22 cellular contexts compared by ENCODE assay signal in genomic region chr18:13239557-13239956, GRCh38. TPM values are rescaled to one million over a fixed set of nuclear protein-coding genes. Genes with fewer than 3 reads are reported as not detected.
A peak's percentile ranks its signal among the peaks of the same experiment; 100 is the strongest.
DNase-seq lines count a peak whose midpoint lies in the region; ATAC-seq, FAIRE-seq and TF ChIP-seq lines count a peak whose summit lies in the region.
"Had no signal": no experiment of that assay in that cellular context is flagged by ENCODE, and none has a peak within 500 bp of the region (broad histone marks: within the 10 kb centered on the region; RNA-seq: fewer than 3 reads in every experiment).

No MANE protein-coding gene starts in this region.

- WGBS in mammary epithelial cell (ENCODE audit: low coverage, missing lambda C conversion rate), result 80% methylated on average over 8 of the region's 8 CpGs
- 87% methylated on average over 7 of the region's 8 CpGs for WGBS in HepG2 (ENCODE audit: low lambda C conversion rate)
- 91% methylated on average over 8 of the region's 8 CpGs; no CpG with 5 or more reads in 1 of the 2 donors for WGBS in transverse colon (ENCODE audit: low coverage in 1 of 2), 2 donors

- H3K27me3 Mint-ChIP-seq in type B pancreatic cell, result peaks cover 15% of the 10 kb centered on the region

- H3K36me3 ChIP-seq in breast epithelium (no peaks in the 10 kb centered on the region), mammary epithelial cell (ENCODE audit: insufficient read depth, low read length) (no peaks in the 10 kb centered on the region), HepG2 (replicated peaks in 1 of 2; ENCODE audit: control insufficient read depth in 1 of 2, insufficient read depth in 2 of 2, low read length in 2 of 2) (no peaks in the 10 kb centered on the region), transverse colon (no peaks in the 10 kb centered on the region)
- H3K36me3 ChIP-seq: gastrocnemius medialis, vagina had no signal

- dilution Hi-C loops in mammary epithelial cell (cut with HindIII; ENCODE audit: low sequenced_read_pairs), result no loop called here

- H3K9me3 ChIP-seq in breast epithelium (no peaks in the 10 kb centered on the region), mammary epithelial cell (replicated peaks; ENCODE audit: insufficient read depth, low read length) (peaks cover 4% of the 10 kb centered on the region), HepG2 (ENCODE audit: low read length) (no peaks in the 10 kb centered on the region), transverse colon (no peaks in the 10 kb centered on the region)
- H3K9me3 ChIP-seq: gastrocnemius medialis, vagina had no signal

- H3K27ac Mint-ChIP-seq in type B pancreatic cell, result no peak overlapping the region
- H3K27ac Mint-ChIP-seq: activated naive CD4-positive, alpha-beta T cell treated with anti-CD3 and anti-CD28 coated beads for 36 hours had no signal

- H3K4me3 ChIP-seq in breast epithelium (no peak overlapping the region), mammary epithelial cell (replicated peaks in 1 of 3; ENCODE audit: insufficient read depth in 1 of 3, low read depth in 2 of 3, low read length in 3 of 3) (no peak overlapping the region), HepG2 (replicated peaks in 1 of 3; ENCODE audit: insufficient read depth in 1 of 3, low read depth in 2 of 3, low read length in 3 of 3) (no peak overlapping the region), transverse colon (no peak overlapping the region)
- H3K4me3 ChIP-seq: gastrocnemius medialis, vagina had no signal

- no peaks in the 10 kb centered on the region for H3K4me1 Mint-ChIP-seq in type B pancreatic cell (ENCODE audit: unreplicated experiment)

- no peak overlapping the region for H3K4me3 Mint-ChIP-seq in type B pancreatic cell
- H3K4me3 Mint-ChIP-seq: activated naive CD4-positive, alpha-beta T cell treated with anti-CD3 and anti-CD28 coated beads for 36 hours had no signal

- no peaks in the 10 kb centered on the region for H3K36me3 Mint-ChIP-seq in type B pancreatic cell

- H3K27me3 ChIP-seq in breast epithelium (no peaks in the 10 kb centered on the region), mammary epithelial cell (ENCODE audit: insufficient read depth, low read length) (no peaks in the 10 kb centered on the region), HepG2 (ENCODE audit: control insufficient read depth in 1 of 2, insufficient read depth in 2 of 2, low read length in 2 of 2) (no peaks in the 10 kb centered on the region; a peak in 1 of 5 replicates), transverse colon (no peaks in the 10 kb centered on the region)
- H3K27me3 ChIP-seq: gastrocnemius medialis, vagina had no signal

- peaks cover 0 to 4% of the 10 kb centered on the region in 2 donors for H3K4me1 ChIP-seq in breast epithelium
- no peaks in the 10 kb centered on the region for H3K4me1 ChIP-seq in mammary epithelial cell (ENCODE audit: insufficient read depth, low read length)
- peaks cover 23% of the 10 kb centered on the region for H3K4me1 ChIP-seq in HepG2 (ENCODE audit: insufficient read depth, low read length)
- H3K4me1 ChIP-seq in transverse colon, result peaks cover 0 to 12% (median 2%) of the 10 kb centered on the region in 4 donors

- TF ChIP-seq CTCF in breast epithelium (IDR thresholded peaks at IDR 0.05) (no peak), mammary epithelial cell (conservative IDR thresholded peaks at IDR 0.05 in 1 of 2, IDR thresholded peaks at IDR 0.05 in 1 of 2; ENCODE audit: extremely low read depth in 1 of 2, insufficient read depth in 1 of 2, low read depth in 1 of 2, low read length in 2 of 2) (no peak), HepG2 (CRISPR knock-in tag; IDR thresholded peaks at IDR 0.05) (no peak), type B pancreatic cell (conservative IDR thresholded peaks at IDR 0.05) (no peak), transverse colon (IDR thresholded peaks at IDR 0.05) (no peak)

- DNase-seq in breast epithelium (ENCODE audit: low spot score in 2 of 2) (peak; percentile 15 to 33), mammary epithelial cell (no peak), NCI-H82 treated with DMSO at 0.1 percent for 48 hours (lab: John Stamatoyannopoulos, UW; ENCODE audit: unreplicated experiment) (peak; percentile 87), HepG2 (ENCODE audit: low spot score) (no peak), type B pancreatic cell (ENCODE audit: extremely low spot score, unreplicated experiment) (peak; percentile 57), NCI-H748 treated with DMSO at 0.1 percent for 48 hours (lab: John Stamatoyannopoulos, UW) (no peak), transverse colon (no peak)
- DNase-seq: ACHN; activated CD4-positive, alpha-beta T cell treated with anti-CD3 and anti-CD28 coated beads for 4 hours; activated naive CD4-positive, alpha-beta T cell treated with anti-CD3 and anti-CD28 coated beads for 36 hours; effector CD8-positive, alpha-beta T cell; gastrocnemius medialis; kidney glomerular epithelial cell; NCI-H2107; NCI-H510A treated with DMSO at 0.1 percent for 48 hours; SHP77 treated with DMSO at 0.1 percent for 48 hours; stimulated activated CD8-positive, alpha-beta memory T cell treated with anti-CD3 and anti-CD28 coated beads, Interleukin-4, amount 100 ng/mL, for 48 hours had no signal

- CTCF ChIA-PET in mammary epithelial cell (lab: Charles Lee; ENCODE audit: low non-redundant PET) (interaction anchor here (0.7 kb wide), 1 partner anchor 24 kb away, joined by 7 read pairs; no protein-coding TSS in a partner anchor), HepG2 (lab: Yijun Ruan, JAX; ENCODE audit: low intra/inter-chr PET ratio, low total read pairs) (no interaction called here)

- H3K4me2 ChIP-seq in mammary epithelial cell (ENCODE audit: insufficient read depth, low read depth, low read length), result no peak overlapping the region
- no peak overlapping the region for H3K4me2 ChIP-seq in HepG2 (ENCODE audit: low read depth, low read length)

- POLR2A ChIA-PET in HepG2 (lab: Yijun Ruan, JAX), result no interaction called here

- H3K9ac ChIP-seq in mammary epithelial cell (ENCODE audit: insufficient read depth, low read length) (no peak overlapping the region), HepG2 (ENCODE audit: insufficient read depth, low read depth, low read length) (no peak overlapping the region)

- TF ChIP-seq POLR2A in breast epithelium (IDR thresholded peaks at IDR 0.05) (no peak), HepG2 (IDR thresholded peaks at IDR 0.05; ENCODE audit: insufficient read depth in 1 of 2, low read depth in 2 of 2, low read length in 2 of 2) (no peak), transverse colon (IDR thresholded peaks at IDR 0.05) (no peak)

- in situ Hi-C loops in mammary epithelial cell (cut with MboI; ENCODE audit: low sequenced_read_pairs in 2 of 2) (no loop called here), HepG2 (cut with HindIII; ENCODE audit: extremely low pct_ligation_motif_present, low pct_unique_long_range_greater_than_20kb) (no loop called here), transverse colon (cut with MboI; ENCODE audit: low pct_ligation_motif_present in 1 of 4, low pct_unique_long_range_greater_than_20kb in 1 of 4, low sequenced_read_pairs in 3 of 4) (loop anchor here in 2 of 4 donors (25.0 kb wide), 3 partner anchors 98 to 148 kb away; no protein-coding TSS in a partner anchor)

- H4K20me1 ChIP-seq in mammary epithelial cell (ENCODE audit: insufficient read depth, low read length) (no peaks in the 10 kb centered on the region), HepG2 (ENCODE audit: insufficient read depth, low read length) (0 out of 2 replicates have a peak, but pooled peaks cover 2% of the 10 kb centered on the region)

- no peak for TF ChIP-seq RAD21 in HepG2 (CRISPR knock-in tag; IDR thresholded peaks at IDR 0.05)

- BruUV-seq in mammary epithelial cell (replicated peaks; lab: Mats Ljungman, UMichigan) (no TSS peak), HepG2 (replicated peaks; lab: Mats Ljungman, UMichigan) (no TSS peak)

- TF ChIP-seq EP300 in HepG2 (IDR thresholded peaks at IDR 0.05; ENCODE audit: low read depth in 2 of 2, low read length in 2 of 2) (no peak), HepG2 (CRISPR knock-in tag; IDR thresholded peaks at IDR 0.05; ENCODE audit: borderline replicate concordance) (no peak), transverse colon (IDR thresholded peaks at IDR 0.05; ENCODE audit: low read depth) (no peak)

- no peak overlapping the region for H3K27ac ChIP-seq in breast epithelium
- H3K27ac ChIP-seq in mammary epithelial cell (ENCODE audit: insufficient read depth, low read depth, low read length), result no peak overlapping the region
- H3K27ac ChIP-seq in HepG2 (ENCODE audit: extremely low read length, insufficient read depth, low read length), result no peak overlapping the region
- H3K27ac ChIP-seq in transverse colon, result no peak overlapping the region
- H3K27ac ChIP-seq: C4-2B, gastrocnemius medialis, vagina had no signal

- H3K9me3 Mint-ChIP-seq in type B pancreatic cell, result no peaks in the 10 kb centered on the region
- H3K9me3 Mint-ChIP-seq: activated naive CD4-positive, alpha-beta T cell treated with anti-CD3 and anti-CD28 coated beads for 36 hours had no signal

- H2AFZ ChIP-seq in mammary epithelial cell (ENCODE audit: low read depth, low read length) (no peak overlapping the region), HepG2 (ENCODE audit: low read length) (no peak overlapping the region)

- intact Hi-C loops in breast epithelium (cut with DNase I; ENCODE audit: low total_unique reads) (no loop called here), mammary epithelial cell (cut with micrococcal nuclease) (no loop called here), HepG2 (cut with micrococcal nuclease; ENCODE audit: unreplicated experiment) (no loop called here), transverse colon (cut with DNase I; ENCODE audit: low total_unique reads) (no loop called here)

- ATAC-seq in HepG2, result peak; percentile 38; the same call in 2 of the 3 replicates
- no peak for ATAC-seq in GM21390 (IDR thresholded peaks at IDR 0.05; ENCODE audit: unreplicated experiment)
- ATAC-seq: esophagus mucosa, gastrocnemius medialis had no signal

- no peak for FAIRE-seq in HepG2 (lab: Jason Lieb, UNC)
- FAIRE-seq: GM18507 had no signal

- H3K79me2 ChIP-seq in mammary epithelial cell (ENCODE audit: insufficient read depth, low read length) (no peaks in the 10 kb centered on the region), HepG2 (ENCODE audit: insufficient read depth, low read length) (no peaks in the 10 kb centered on the region)

RNA-seq across cellular contexts. Expression of gene LDLRAD4, which starts 21.0 kb away (rescaled TPM):
- total RNA-seq in breast epithelium (10 to 100 TPM; 28.5 to 94.3 (median 42.9) TPM), mammary epithelial cell (under 1 TPM in 1 of 2 donors, not detected in 1; 0.17 TPM), HepG2 (2016; rRNA removed; fragmentation: Illumina TruSeq; extraction: Trizol) (10.4 and 13.6 TPM in 2 replicates), type B pancreatic cell (ENCODE audit: low replicate concordance) (0.88 and 2.4 TPM in 2 replicates), transverse colon (100 to 1,000 TPM in 1 of 4 donors, 10 to 100 TPM in 3; 34.8 to 277 (median 60.6) TPM)
- polyA plus RNA-seq in mammary epithelial cell (not detected), HepG2 (2011; rRNA removed) (11.8 and 20.9 TPM in 2 replicates)
- not detected for polyA minus RNA-seq in mammary epithelial cell
- 6.1 and 8.9 TPM in 2 replicates for total RNA-seq in HepG2 (2016; cell fraction: cytosol; rRNA removed; fragmentation: Illumina TruSeq; extraction: Trizol; ENCODE audit: low read depth)
- total RNA-seq in HepG2 (2016; cell fraction: insoluble cytoplasmic fraction; rRNA removed; fragmentation: Illumina TruSeq; extraction: Trizol), result 12.4 and 15.9 TPM in 2 replicates
- total RNA-seq in HepG2 (2016; cell fraction: membrane; rRNA removed; fragmentation: Illumina TruSeq; extraction: Trizol), result 11.2 and 12.8 TPM in 2 replicates
- 18.3 and 32.5 TPM in 2 replicates for total RNA-seq in HepG2 (2016; cell fraction: nucleus; rRNA removed; fragmentation: Illumina TruSeq; extraction: Trizol)
- polyA plus RNA-seq in HepG2 (2011; cell fraction: cytosol; rRNA removed), result 7.9 and 14.0 TPM in 2 replicates
- polyA plus RNA-seq in HepG2 (2011; cell fraction: nucleus; rRNA removed), result 35.4 and 60.5 TPM in 2 replicates
- polyA plus RNA-seq in HepG2 (2012), result 7.9 and 15.6 TPM in 2 replicates
- polyA plus RNA-seq in HepG2 (2016; cell fraction: cytosol; fragmentation: Illumina TruSeq; extraction: Trizol; ENCODE audit: low read depth), result 9.0 and 9.7 TPM in 2 replicates
- 12.7 and 13.9 TPM in 2 replicates for polyA plus RNA-seq in HepG2 (2016; cell fraction: insoluble cytoplasmic fraction; fragmentation: Illumina TruSeq; extraction: Trizol; ENCODE audit: low read depth)
- 12.9 and 14.9 TPM in 2 replicates for polyA plus RNA-seq in HepG2 (2016; cell fraction: membrane; fragmentation: Illumina TruSeq; extraction: Trizol; ENCODE audit: low read depth)
- polyA plus RNA-seq in HepG2 (2016; cell fraction: nucleus; fragmentation: Illumina TruSeq; extraction: Trizol; ENCODE audit: insufficient read depth, low read depth), result 20.5 and 30.2 TPM in 2 replicates
- 0.19 and 17.1 TPM in 2 replicates for polyA minus RNA-seq in HepG2 (2011; rRNA and poly(A)+ RNA removed; ENCODE audit: low replicate concordance)
- polyA minus RNA-seq in HepG2 (2011; cell fraction: cytosol; rRNA and poly(A)+ RNA removed), result 5.8 and 10.2 TPM in 2 replicates
- polyA minus RNA-seq in HepG2 (2011; cell fraction: nucleus; rRNA and poly(A)+ RNA removed), result 34.9 and 52.0 TPM in 2 replicates

Comparison
In these comparisons a context has a peak if more than half of its experiments do, and no peak if none do; other contexts are left out.
1. DNase-seq: peak in breast epithelium (2 of 2), NCI-H82 treated with DMSO at 0.1 percent for 48 hours (single experiment) and type B pancreatic cell (single experiment); none in mammary epithelial cell (single experiment), HepG2 (single experiment), NCI-H748 treated with DMSO at 0.1 percent for 48 hours (single experiment) and transverse colon (single experiment).